ENCODE assay signal across 14 cellular contexts in the genomic region with DNA sequence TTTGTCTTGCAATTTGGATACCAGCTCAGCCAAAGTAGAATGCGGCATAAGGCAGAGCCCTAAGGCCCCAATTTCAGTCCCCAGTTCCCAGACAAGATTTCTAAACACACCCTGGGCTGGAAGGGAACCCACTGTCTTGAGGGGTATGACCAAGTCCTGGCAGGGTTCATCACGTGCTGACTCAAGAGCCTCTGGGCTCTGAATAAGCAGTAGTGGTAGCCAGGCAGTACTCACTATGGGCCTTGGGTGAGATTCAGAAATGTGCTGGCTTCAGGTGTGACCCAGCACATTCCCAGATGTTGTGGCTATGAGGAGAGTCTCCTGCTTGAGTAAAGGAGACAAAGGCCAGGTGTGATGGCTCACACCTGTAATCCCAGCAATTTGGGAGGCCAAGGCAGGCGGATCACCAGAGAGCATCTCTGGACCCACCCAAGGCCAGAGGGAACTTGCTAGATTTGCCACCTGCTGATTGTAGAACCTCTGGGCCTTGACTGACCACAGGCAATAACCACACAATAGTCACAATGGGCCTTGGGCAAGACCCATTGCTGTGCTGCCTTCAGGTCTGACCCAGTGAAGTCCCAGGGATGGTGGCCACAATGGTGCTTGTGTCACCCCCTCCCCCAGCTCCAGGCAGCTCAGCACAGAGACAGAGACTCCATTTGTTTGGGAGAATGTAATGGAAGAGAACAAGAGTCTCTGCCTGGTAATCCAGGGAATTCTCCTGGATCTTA.
DNase-seq lines count a peak whose midpoint lies in the region; ATAC-seq, FAIRE-seq and TF ChIP-seq lines count a peak whose summit lies in the region.
"Had no signal": no experiment of that assay in that cellular context is flagged by ENCODE, and none has a peak within 500 bp of the region (broad histone marks: within the 10 kb centered on the region; RNA-seq: fewer than 3 reads in every experiment).

No MANE protein-coding gene starts in this region.

- ATAC-seq in GM18909 (IDR thresholded peaks at IDR 0.05; ENCODE audit: poor library complexity, unreplicated experiment) (peak; percentile 25), HG02759 (IDR thresholded peaks at IDR 0.05; ENCODE audit: unreplicated experiment) (peak; percentile 13), T-helper 17 cell (no peak), HepG2 (peak; percentile 46)
- ATAC-seq: SK-N-SH treated with all-trans-retinoic acid at 6 μM for 48 hours had no signal

- peaks cover 28% of the 10 kb centered on the region for H3K4me1 Mint-ChIP-seq in T-helper 17 cell
- peaks cover 35% of the 10 kb centered on the region for H3K4me1 Mint-ChIP-seq in activated T-helper 2 cell treated with anti-CD3 and anti-CD28 coated beads, Interferon-gamma antibody, Interleukin-2, Interleukin-4, amounts not matched to agents 10 μg/mL and 5 μg/mL and 100 μg/mL, durations not matched to agents 14 hours and 24 hours and 36 hours (ENCODE audit: low read depth)

- no peak overlapping the region for H3K4me2 ChIP-seq in HepG2 (ENCODE audit: low read depth, low read length)

- peaks cover 6% of the 10 kb centered on the region for H3K79me2 ChIP-seq in HepG2 (ENCODE audit: insufficient read depth, low read length)

- peaks cover 27 to 84% of the 10 kb centered on the region in 2 experiments for H3K36me3 ChIP-seq in HepG2 (replicated peaks in 1 of 2; ENCODE audit: control insufficient read depth in 1 of 2, insufficient read depth in 2 of 2, low read length in 2 of 2)

- no peaks in the 10 kb centered on the region for H3K9me3 ChIP-seq in T-helper 17 cell (ENCODE audit: control insufficient read depth, low read length, poor library complexity, severe bottlenecking)
- no peaks in the 10 kb centered on the region for H3K9me3 ChIP-seq in HepG2 (ENCODE audit: low read length)

- H3K36me3 Mint-ChIP-seq in T-helper 17 cell (ENCODE audit: low read depth) = peaks cover 9% of the 10 kb centered on the region
- H3K36me3 Mint-ChIP-seq in activated T-helper 2 cell treated with anti-CD3 and anti-CD28 coated beads, Interferon-gamma antibody, Interleukin-2, Interleukin-4, amounts not matched to agents 10 μg/mL and 5 μg/mL and 100 μg/mL, durations not matched to agents 14 hours and 24 hours and 36 hours (ENCODE audit: low read depth) = peaks cover 83% of the 10 kb centered on the region

- TF ChIP-seq POLR2A in HepG2 (IDR thresholded peaks at IDR 0.05; ENCODE audit: insufficient read depth in 1 of 2, low read depth in 2 of 2, low read length in 2 of 2) = no peak

- H4K20me1 ChIP-seq in HepG2 (ENCODE audit: insufficient read depth, low read length) = no peaks in the 10 kb centered on the region; the same call in 1 of the 2 replicates

- POLR2A ChIA-PET in HepG2 (lab: Yijun Ruan, JAX) = no interaction called here

- CTCF ChIA-PET in HepG2 (lab: Yijun Ruan, JAX; ENCODE audit: low intra/inter-chr PET ratio, low total read pairs) = no interaction called here

- no peak overlapping the region for H3K9ac ChIP-seq in HepG2 (ENCODE audit: insufficient read depth, low read depth, low read length)

- WGBS in HepG2 (ENCODE audit: low lambda C conversion rate) = 91% methylated on average over 3 of the region's 3 CpGs

- H3K4me3 Mint-ChIP-seq in T-helper 17 cell = no peak overlapping the region
- no peak overlapping the region for H3K4me3 Mint-ChIP-seq in activated T-helper 2 cell treated with anti-CD3 and anti-CD28 coated beads, Interferon-gamma antibody, Interleukin-2, Interleukin-4, amounts not matched to agents 10 μg/mL and 5 μg/mL and 100 μg/mL, durations not matched to agents 14 hours and 24 hours and 36 hours (ENCODE audit: low read depth)
- H3K4me3 Mint-ChIP-seq: CD14-positive monocyte had no signal

- no peak for TF ChIP-seq EP300 in HepG2 (IDR thresholded peaks at IDR 0.05; ENCODE audit: low read depth in 2 of 2, low read length in 2 of 2)
- TF ChIP-seq EP300 in HepG2 (CRISPR knock-in tag; IDR thresholded peaks at IDR 0.05; ENCODE audit: borderline replicate concordance) = no peak

- H2AFZ ChIP-seq in HepG2 (ENCODE audit: low read length) = no peak overlapping the region

- H3K27ac Mint-ChIP-seq in T-helper 17 cell = peak overlapping the region; percentile 3
- H3K27ac Mint-ChIP-seq in activated T-helper 2 cell treated with anti-CD3 and anti-CD28 coated beads, Interferon-gamma antibody, Interleukin-2, Interleukin-4, amounts not matched to agents 10 μg/mL and 5 μg/mL and 100 μg/mL, durations not matched to agents 14 hours and 24 hours and 36 hours = no peak overlapping the region

- H3K4me3 ChIP-seq in HepG2 (replicated peaks in 1 of 3; ENCODE audit: insufficient read depth in 1 of 3, low read depth in 2 of 3, low read length in 3 of 3) = no peak overlapping the region

- no peaks in the 10 kb centered on the region for H3K27me3 Mint-ChIP-seq in T-helper 17 cell
- no peaks in the 10 kb centered on the region for H3K27me3 Mint-ChIP-seq in activated T-helper 2 cell treated with anti-CD3 and anti-CD28 coated beads, Interferon-gamma antibody, Interleukin-2, Interleukin-4, amounts not matched to agents 10 μg/mL and 5 μg/mL and 100 μg/mL, durations not matched to agents 14 hours and 24 hours and 36 hours (ENCODE audit: low read depth)

- no peak for TF ChIP-seq RAD21 in HepG2 (CRISPR knock-in tag; IDR thresholded peaks at IDR 0.05)

- FAIRE-seq in HepG2 (lab: Jason Lieb, UNC) = no peak
- FAIRE-seq: G401.6 had no signal

- H3K9me3 Mint-ChIP-seq in activated T-helper 2 cell treated with anti-CD3 and anti-CD28 coated beads, Interferon-gamma antibody, Interleukin-2, Interleukin-4, amounts not matched to agents 10 μg/mL and 5 μg/mL and 100 μg/mL, durations not matched to agents 14 hours and 24 hours and 36 hours = no peaks in the 10 kb centered on the region
- H3K9me3 Mint-ChIP-seq: CD14-positive monocyte had no signal

- H3K27ac ChIP-seq in HepG2 (ENCODE audit: extremely low read length, insufficient read depth, low read length) = no peak overlapping the region
- H3K27ac ChIP-seq: WERI-Rb-1 had no signal

- BruUV-seq in HepG2 (replicated peaks; lab: Mats Ljungman, UMichigan) = no TSS peak

- intact Hi-C loops in HepG2 (cut with micrococcal nuclease; ENCODE audit: unreplicated experiment) = no loop called here
- intact Hi-C loops in activated T-helper 2 cell treated with anti-CD3 and anti-CD28 coated beads, Interferon-gamma antibody, Interleukin-2, Interleukin-4, amounts not matched to agents 10 μg/mL and 5 μg/mL and 100 μg/mL, durations not matched to agents 14 hours and 24 hours and 36 hours (cut with micrococcal nuclease) = no loop called here

- no peaks in the 10 kb centered on the region for H3K27me3 ChIP-seq in HepG2 (ENCODE audit: control insufficient read depth in 1 of 2, insufficient read depth in 2 of 2, low read length in 2 of 2)

- TF ChIP-seq CTCF in HepG2 (CRISPR knock-in tag; IDR thresholded peaks at IDR 0.05) = no peak

- DNase-seq in T-helper 17 cell = no peak
- no peak for DNase-seq in HepG2 (ENCODE audit: low spot score)
- DNase-seq in amygdala (lab: John Stamatoyannopoulos, UW) = no peak
- DNase-seq in activated T-helper 2 cell treated with anti-CD3 and anti-CD28 coated beads, Interferon-gamma antibody, Interleukin-2, Interleukin-4, amounts not matched to agents 10 μg/mL and 5 μg/mL and 100 μg/mL, durations not matched to agents 14 hours and 24 hours and 36 hours (ENCODE audit: low spot score) = no peak
- no peak for DNase-seq in KG1 (lab: John Stamatoyannopoulos, UW)
- DNase-seq in COLO668 (lab: John Stamatoyannopoulos, UW; ENCODE audit: unreplicated experiment) = no peak
- DNase-seq: effector CD4-positive, alpha-beta T cell; IMR-90; WERI-Rb-1 had no signal

- in situ Hi-C loops in HepG2 (cut with HindIII; ENCODE audit: extremely low pct_ligation_motif_present, low pct_unique_long_range_greater_than_20kb) = loop anchor here (25.0 kb wide), 1 partner anchor 435 kb away; no protein-coding TSS in a partner anchor

- H3K4me1 ChIP-seq in HepG2 (ENCODE audit: insufficient read depth, low read length) = no peaks in the 10 kb centered on the region

TF ChIP-seq in HepG2, 621 proteins besides CTCF, POLR2A, EP300 and RAD21:
- TF ChIP-seq MBNL3 (CRISPR knock-in tag; conservative IDR thresholded peaks at IDR 0.05) (no peak), ZKSCAN8 (CRISPR knock-in tag; IDR thresholded peaks at IDR 0.05; ENCODE audit: borderline replicate concordance) (no peak), ZZZ3 (CRISPR knock-in tag; IDR thresholded peaks at IDR 0.05; ENCODE audit: borderline replicate concordance) (no peak), MXD1 (CRISPR knock-in tag; IDR thresholded peaks at IDR 0.05) (no peak), TBX2 (CRISPR knock-in tag; IDR thresholded peaks at IDR 0.05; ENCODE audit: borderline replicate concordance) (0 out of 2 replicates have a peak, but pooled peaks have one; percentile 24)
- TF ChIP-seq, protein P1, sequence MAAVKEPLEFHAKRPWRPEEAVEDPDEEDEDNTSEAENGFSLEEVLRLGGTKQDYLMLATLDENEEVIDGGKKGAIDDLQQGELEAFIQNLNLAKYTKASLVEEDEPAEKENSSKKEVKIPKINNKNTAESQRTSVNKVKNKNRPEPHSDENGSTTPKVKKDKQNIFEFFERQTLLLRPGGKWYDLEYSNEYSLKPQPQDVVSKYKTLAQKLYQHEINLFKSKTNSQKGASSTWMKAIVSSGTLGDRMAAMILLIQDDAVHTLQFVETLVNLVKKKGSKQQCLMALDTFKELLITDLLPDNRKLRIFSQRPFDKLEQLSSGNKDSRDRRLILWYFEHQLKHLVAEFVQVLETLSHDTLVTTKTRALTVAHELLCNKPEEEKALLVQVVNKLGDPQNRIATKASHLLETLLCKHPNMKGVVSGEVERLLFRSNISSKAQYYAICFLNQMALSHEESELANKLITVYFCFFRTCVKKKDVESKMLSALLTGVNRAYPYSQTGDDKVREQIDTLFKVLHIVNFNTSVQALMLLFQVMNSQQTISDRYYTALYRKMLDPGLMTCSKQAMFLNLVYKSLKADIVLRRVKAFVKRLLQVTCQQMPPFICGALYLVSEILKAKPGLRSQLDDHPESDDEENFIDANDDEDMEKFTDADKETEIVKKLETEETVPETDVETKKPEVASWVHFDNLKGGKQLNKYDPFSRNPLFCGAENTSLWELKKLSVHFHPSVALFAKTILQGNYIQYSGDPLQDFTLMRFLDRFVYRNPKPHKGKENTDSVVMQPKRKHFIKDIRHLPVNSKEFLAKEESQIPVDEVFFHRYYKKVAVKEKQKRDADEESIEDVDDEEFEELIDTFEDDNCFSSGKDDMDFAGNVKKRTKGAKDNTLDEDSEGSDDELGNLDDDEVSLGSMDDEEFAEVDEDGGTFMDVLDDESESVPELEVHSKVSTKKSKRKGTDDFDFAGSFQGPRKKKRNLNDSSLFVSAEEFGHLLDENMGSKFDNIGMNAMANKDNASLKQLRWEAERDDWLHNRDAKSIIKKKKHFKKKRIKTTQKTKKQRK (IDR thresholded peaks at IDR 0.05; ENCODE audit: low read length) = no peak
